ENCODE assay signal across 8 cellular contexts in the genomic region with DNA sequence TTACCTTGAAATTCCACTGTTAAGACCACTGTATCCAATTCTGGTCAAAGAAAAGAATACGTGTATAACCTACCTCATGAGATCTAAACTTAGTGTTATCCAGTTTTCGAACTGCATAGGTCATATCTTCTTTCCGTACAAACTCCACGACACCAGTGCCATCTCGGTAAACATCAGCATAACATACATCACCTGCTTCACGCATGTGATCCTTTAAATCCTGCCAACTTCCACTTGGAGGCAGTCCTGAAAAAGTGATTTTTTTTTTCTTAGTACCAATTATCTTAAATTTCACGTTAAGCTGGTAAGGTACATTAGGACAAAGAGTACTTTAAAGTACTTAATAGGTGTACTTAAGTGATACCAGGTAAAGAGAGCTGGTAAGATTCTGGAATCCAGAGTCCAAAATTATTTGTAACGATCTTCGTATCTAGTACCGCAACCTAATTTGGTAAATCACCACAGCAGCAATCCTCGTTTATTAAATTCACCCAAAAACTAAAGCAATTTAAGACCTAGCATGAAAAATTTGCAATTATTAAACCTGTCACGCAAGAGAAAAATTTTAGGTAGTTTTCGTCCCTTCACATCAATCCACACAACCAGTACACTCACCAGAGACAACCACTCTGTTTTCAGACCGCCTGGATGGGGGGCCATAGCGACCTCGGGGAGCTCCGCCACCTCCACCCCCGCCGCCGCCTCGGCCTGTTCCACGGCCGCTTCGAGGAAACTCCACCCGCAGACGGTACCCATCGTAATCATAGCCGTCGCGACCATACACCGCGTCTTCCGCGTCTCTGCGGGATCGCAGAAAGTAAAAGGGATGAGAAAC. TPM values are rescaled to one million over a fixed set of nuclear protein-coding genes. Genes with fewer than 3 reads are reported as not detected.
DNase-seq lines count a peak whose midpoint lies in the region; ATAC-seq and TF ChIP-seq lines count a peak whose summit lies in the region.

No MANE protein-coding gene starts in this region.

- no peak for TF ChIP-seq CTCF in AG04450 (IDR thresholded peaks at IDR 0.05; ENCODE audit: low read depth, low read length)
- no peak for TF ChIP-seq CTCF in GM13977 (IDR thresholded peaks at IDR 0.05; ENCODE audit: extremely low read depth, insufficient read depth, missing control alignments)

- H3K4me1 Mint-ChIP-seq in IgD-negative memory B cell, result peaks cover 31 to 43% (median 39%) of the 10 kb centered on the region in 3 donors
- H3K4me1 Mint-ChIP-seq in naive thymus-derived CD4-positive, alpha-beta T cell, result peaks cover 36 to 72% (median 64%) of the 10 kb centered on the region in 7 donors

- H3K27ac ChIP-seq in AG04450 (ENCODE audit: low read depth, low read length), result no peak overlapping the region
- peak overlapping the region; percentile 93 for H3K27ac ChIP-seq in naive thymus-derived CD4-positive, alpha-beta T cell (ENCODE audit: low read depth, low read length)

- in situ Hi-C loops in GM13977 (cut with MboI; ENCODE audit: low pct_unique_long_range_greater_than_20kb, low sequenced_read_pairs, unreplicated experiment), result loop anchor here (10.0 kb wide), 1 partner anchor 151 kb away; the partner anchor contains the start of gene MRPS23

- H3K9me3 ChIP-seq in AG04450 (ENCODE audit: control insufficient read depth, insufficient read depth, low read length), result no peaks in the 10 kb centered on the region; the same call in 1 of the 2 replicates
- no peaks in the 10 kb centered on the region for H3K9me3 ChIP-seq in naive thymus-derived CD4-positive, alpha-beta T cell (ENCODE audit: control insufficient read depth in 2 of 3, low read length in 3 of 3)

- H3K9me3 Mint-ChIP-seq in IgD-negative memory B cell, result no peaks in the 10 kb centered on the region
- peaks cover 0 to 10% (median 0%) of the 10 kb centered on the region in 11 donors for H3K9me3 Mint-ChIP-seq in naive thymus-derived CD4-positive, alpha-beta T cell

- DNase-seq in AG04450 (ENCODE audit: low read depth, low spot score), result no peak
- DNase-seq in central memory CD4-positive, alpha-beta T cell, result peak; percentile 42
- peak in 1 of 9 donors; percentile 47 for DNase-seq in naive thymus-derived CD4-positive, alpha-beta T cell
- DNase-seq in GM13977 (ENCODE audit: low spot score), result no peak
- DNase-seq in NCI-H82 (lab: John Stamatoyannopoulos, UW), result no peak

- no peak for ATAC-seq in naive thymus-derived CD4-positive, alpha-beta T cell
- ATAC-seq in HG03439 (IDR thresholded peaks at IDR 0.05; ENCODE audit: unreplicated experiment) (no peak), GM19035 (IDR thresholded peaks at IDR 0.05; ENCODE audit: unreplicated experiment) (no peak)

- intact Hi-C loops in naive thymus-derived CD4-positive, alpha-beta T cell (cut with micrococcal nuclease), result loop anchor here (2.0 to 10.0 kb wide), 10 partner anchors 147 to 1171 kb away; partner anchors contain the start of genes PRR11 (in 2 of the 2), SKA2 (in 2 of the 2), TRIM37 (in 2 of the 2) and C17orf67 (in 1 of the 2)

- POLR2A ChIA-PET in AG04450 (lab: Yijun Ruan, JAX), result interaction anchor here (0.7 to 2.9 kb wide), 11 partner anchors 16 to 156 kb away, joined by 3 to 44 read pairs (median 4); partner anchors contain the start of genes DYNLL2, MRPS23 and VEZF1
- POLR2A ChIA-PET in naive thymus-derived CD4-positive, alpha-beta T cell (lab: Charles Lee), result interaction anchor here (0.7 to 4.1 kb wide), 12 partner anchors 9 to 333 kb away, joined by 3 to 113 read pairs (median 7); partner anchors contain the start of genes DYNLL2, MRPS23 and VEZF1

- CTCF ChIA-PET in AG04450 (lab: Charles Lee), result interaction anchor here (0.6 to 2.3 kb wide), 6 partner anchors 10 to 173 kb away, joined by 3 to 11 read pairs (median 5); no protein-coding TSS in a partner anchor
- CTCF ChIA-PET in naive thymus-derived CD4-positive, alpha-beta T cell (lab: Charles Lee), result interaction anchor here (1.0 to 1.2 kb wide), 3 partner anchors 20 to 114 kb away, joined by 3 to 4 read pairs (median 3); no protein-coding TSS in a partner anchor

- peak overlapping the region; percentile 99 for H3K4me3 ChIP-seq in AG04450 (ENCODE audit: low read depth, low read length)
- peak overlapping the region; percentile 99 for H3K4me3 ChIP-seq in naive thymus-derived CD4-positive, alpha-beta T cell (ENCODE audit: low read length)

- no peaks in the 10 kb centered on the region for H3K27me3 ChIP-seq in AG04450 (ENCODE audit: control insufficient read depth, insufficient read depth, low read length)
- no peaks in the 10 kb centered on the region for H3K27me3 ChIP-seq in naive thymus-derived CD4-positive, alpha-beta T cell (ENCODE audit: control insufficient read depth in 2 of 2, insufficient read depth in 2 of 2, low read length in 2 of 2)

- peak overlapping the region; percentile 99 to 100 (median 100) for H3K4me3 Mint-ChIP-seq in IgD-negative memory B cell
- peak overlapping the region; percentile 96 to 100 (median 99) for H3K4me3 Mint-ChIP-seq in naive thymus-derived CD4-positive, alpha-beta T cell

- peak overlapping the region; percentile 97 to 100 (median 99) for H3K27ac Mint-ChIP-seq in IgD-negative memory B cell
- H3K27ac Mint-ChIP-seq in naive thymus-derived CD4-positive, alpha-beta T cell, result peak overlapping the region; percentile 99 to 100 (median 99)

- H3K36me3 ChIP-seq in naive thymus-derived CD4-positive, alpha-beta T cell (ENCODE audit: control insufficient read depth in 2 of 3, insufficient read depth in 3 of 3, low read length in 3 of 3), result peaks cover 21 to 42% (median 31%) of the 10 kb centered on the region in 3 experiments

- H3K27me3 Mint-ChIP-seq in IgD-negative memory B cell, result no peaks in the 10 kb centered on the region
- peaks cover 0 to 3% (median 0%) of the 10 kb centered on the region in 5 donors for H3K27me3 Mint-ChIP-seq in naive thymus-derived CD4-positive, alpha-beta T cell

- peaks cover 31 to 32% of the 10 kb centered on the region in 2 donors for H3K4me1 ChIP-seq in naive thymus-derived CD4-positive, alpha-beta T cell (ENCODE audit: control insufficient read depth in 2 of 2, insufficient read depth in 2 of 2, low read length in 2 of 2)

- H3K36me3 Mint-ChIP-seq in IgD-negative memory B cell, result peaks cover 5% of the 10 kb centered on the region
- H3K36me3 Mint-ChIP-seq in naive thymus-derived CD4-positive, alpha-beta T cell, result peaks cover 12 to 41% (median 32%) of the 10 kb centered on the region in 5 donors

RNA-seq across cellular contexts. Expression of gene SRSF1, which starts 1.1 kb away (rescaled TPM):
- polyA plus RNA-seq in AG04450 (2011; rRNA removed) (215 and 249 TPM in 2 replicates), IgD-negative memory B cell (57.3 TPM)
- polyA minus RNA-seq in AG04450 (2011; rRNA and poly(A)+ RNA removed), result 278 and 309 TPM in 2 replicates
- 100 to 1,000 TPM; 115 to 362 (median 249) TPM for total RNA-seq in naive thymus-derived CD4-positive, alpha-beta T cell
- 10 to 100 TPM; 48.7 to 49.3 TPM for polyA plus RNA-seq in naive thymus-derived CD4-positive, alpha-beta T cell

RNA-seq across cellular contexts. Expression of gene VEZF1, which starts 17.9 kb away (rescaled TPM):
- polyA plus RNA-seq in AG04450 (2011; rRNA removed), result 34.2 and 38.9 TPM in 2 replicates
- 65.1 and 68.2 TPM in 2 replicates for polyA minus RNA-seq in AG04450 (2011; rRNA and poly(A)+ RNA removed)
- 38.3 TPM for polyA plus RNA-seq in IgD-negative memory B cell
- total RNA-seq in naive thymus-derived CD4-positive, alpha-beta T cell, result 10 to 100 TPM; 43.2 to 81.9 (median 46.3) TPM
- 10 to 100 TPM; 47.6 to 51.2 TPM for polyA plus RNA-seq in naive thymus-derived CD4-positive, alpha-beta T cell

RNA-seq across cellular contexts. Expression of gene CUEDC1, which starts 50.7 kb away (rescaled TPM):
- 21.6 and 27.6 TPM in 2 replicates for polyA plus RNA-seq in AG04450 (2011; rRNA removed)
- polyA minus RNA-seq in AG04450 (2011; rRNA and poly(A)+ RNA removed), result 20.9 and 22.6 TPM in 2 replicates
- polyA plus RNA-seq in IgD-negative memory B cell, result not detected
- total RNA-seq in naive thymus-derived CD4-positive, alpha-beta T cell, result 1 to 10 TPM in 3 of 5 experiments, under 1 TPM in 2; 0.10 to 7.7 (median 1.0) TPM
- polyA plus RNA-seq in naive thymus-derived CD4-positive, alpha-beta T cell, result not detected

Comparison
In these comparisons a context has a peak if more than half of its experiments do, and no peak if none do; other contexts are left out.
1. RNA of gene CUEDC1, which starts 50.7 kb away (polyA plus RNA-seq): 21.6 to 27.6 TPM in AG04450; not detected in naive thymus-derived CD4-positive, alpha-beta T cell and not detected in IgD-negative memory B cell (single experiment); every median in the first group is over 10 times any median in the second.